Comparison of ENCODE assay signal across 17 cellular contexts in the genomic region with DNA sequence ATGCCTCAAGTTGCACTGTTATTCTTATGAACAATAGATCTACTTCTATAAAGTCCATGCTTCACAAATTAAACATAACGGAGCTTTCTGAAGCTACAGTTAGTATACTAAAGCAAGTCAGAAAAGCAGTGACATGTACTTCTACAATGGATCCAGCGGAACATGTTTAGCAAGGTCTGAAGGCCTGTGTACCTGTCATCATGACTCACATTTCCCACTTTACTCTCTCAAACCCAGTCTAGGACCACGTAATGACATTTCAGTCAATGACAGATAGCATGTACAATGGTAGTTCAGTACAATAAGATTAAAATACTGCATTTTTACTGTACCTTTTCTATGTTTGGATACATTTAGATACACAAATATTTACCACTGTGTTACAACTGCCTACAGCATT.
"Had no signal": no experiment of that assay in that cellular context is flagged by ENCODE, and none has a peak within 500 bp of the region (broad histone marks: within the 10 kb centered on the region; RNA-seq: fewer than 3 reads in every experiment).

No MANE protein-coding gene starts in this region.

- H3K27me3 ChIP-seq: body of pancreas, dorsolateral prefrontal cortex, left lung, sigmoid colon, transverse colon, vagina had no signal

- DNase-seq: activated CD4-positive, alpha-beta T cell treated with anti-CD3 and anti-CD28 coated beads, Interleukin-2, amount 10 ng/mL, durations not matched to agents 7 days and 5 days; activated gamma-delta T cell treated with Interleukin-2 at 50 U/mL for 16 hours; activated naive CD8-positive, alpha-beta T cell treated with anti-CD3 and anti-CD28 coated beads, Interleukin-2, amount 10 ng/mL, durations not matched to agents 7 days and 5 days; body of pancreas; central memory CD4-positive, alpha-beta T cell; left lung; midbrain; nucleus accumbens; posterior cingulate gyrus; sigmoid colon; stimulated activated naive CD4-positive, alpha-beta T cell; transverse colon had no signal

- H3K36me3 ChIP-seq: transverse colon, vagina had no signal

- H3K27ac ChIP-seq: body of pancreas, dorsolateral prefrontal cortex, left lung, sigmoid colon, transverse colon, vagina had no signal

- H3K4me1 ChIP-seq: body of pancreas, left lung, sigmoid colon, transverse colon, vagina had no signal

- H3K9me3 ChIP-seq: body of pancreas, sigmoid colon, transverse colon, vagina had no signal

- H3K27me3 Mint-ChIP-seq: activated CD4-positive, alpha-beta T cell treated with anti-CD3 and anti-CD28 coated beads, Interleukin-2, amount 10 ng/mL, durations not matched to agents 7 days and 5 days; activated naive CD8-positive, alpha-beta T cell treated with anti-CD3 and anti-CD28 coated beads, Interleukin-2, amount 10 ng/mL, durations not matched to agents 7 days and 5 days had no signal

- H3K4me1 Mint-ChIP-seq: activated CD4-positive, alpha-beta T cell treated with anti-CD3 and anti-CD28 coated beads, Interleukin-2, amount 10 ng/mL, durations not matched to agents 7 days and 5 days; activated naive CD8-positive, alpha-beta T cell treated with anti-CD3 and anti-CD28 coated beads, Interleukin-2, amount 10 ng/mL, durations not matched to agents 7 days and 5 days; nephron had no signal

- H3K4me3 Mint-ChIP-seq: activated CD4-positive, alpha-beta T cell treated with anti-CD3 and anti-CD28 coated beads, Interleukin-2, amount 10 ng/mL, durations not matched to agents 7 days and 5 days; activated naive CD8-positive, alpha-beta T cell treated with anti-CD3 and anti-CD28 coated beads, Interleukin-2, amount 10 ng/mL, durations not matched to agents 7 days and 5 days; activated T-helper 1 cell treated with anti-CD3 and anti-CD28 coated beads, Interleukin-12 subunit alpha, Interleukin-12 subunit beta, Interleukin-2, Interleukin-4 antibody, amounts not matched to agents 30 ng/mL and 10 ng/mL and 1 ng/mL, durations not matched to agents 14 hours and 24 hours and 36 hours; nephron; T-helper 2 cell treated with Interferon-gamma antibody and Interleukin-4, amounts not matched to agents 5 μg/mL and 100 μg/mL, for 36 hours had no signal

- H3K4me3 ChIP-seq: body of pancreas, dorsolateral prefrontal cortex, left lung, sigmoid colon, transverse colon, vagina had no signal

- H3K27ac Mint-ChIP-seq: activated CD4-positive, alpha-beta T cell treated with anti-CD3 and anti-CD28 coated beads, Interleukin-2, amount 10 ng/mL, durations not matched to agents 7 days and 5 days; activated naive CD8-positive, alpha-beta T cell treated with anti-CD3 and anti-CD28 coated beads, Interleukin-2, amount 10 ng/mL, durations not matched to agents 7 days and 5 days; activated T-helper 1 cell treated with anti-CD3 and anti-CD28 coated beads, Interleukin-12 subunit alpha, Interleukin-12 subunit beta, Interleukin-2, Interleukin-4 antibody, amounts not matched to agents 30 ng/mL and 10 ng/mL and 1 ng/mL, durations not matched to agents 14 hours and 24 hours and 36 hours; nephron; T-helper 2 cell treated with Interferon-gamma antibody and Interleukin-4, amounts not matched to agents 5 μg/mL and 100 μg/mL, for 36 hours had no signal

- ATAC-seq: body of pancreas, left lung had no signal
